Comparison of ENCODE assay signal across 22 cellular contexts in the genomic region with DNA sequence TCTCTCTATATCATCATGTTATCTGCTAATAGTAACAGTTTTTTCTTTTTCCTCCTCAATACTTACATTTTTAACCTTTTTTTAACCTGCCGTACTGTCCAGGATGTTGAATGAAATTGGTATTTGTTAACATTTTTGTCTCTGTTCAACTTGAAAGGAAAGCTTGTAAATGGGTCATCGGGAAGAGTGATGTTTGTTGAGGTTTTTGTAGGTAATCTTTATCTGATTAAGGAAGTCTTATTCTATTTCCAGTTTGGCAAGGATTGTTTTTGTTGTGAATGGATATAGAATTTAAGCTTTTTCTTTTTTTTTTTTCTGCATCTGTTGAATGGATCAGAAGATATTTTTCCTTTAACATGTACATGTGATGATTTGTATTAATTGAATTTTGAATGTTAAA. TPM values are rescaled to one million over a fixed set of nuclear protein-coding genes. Genes with fewer than 3 reads are reported as not detected.
DNase-seq lines count a peak whose midpoint lies in the region; ATAC-seq, FAIRE-seq and TF ChIP-seq lines count a peak whose summit lies in the region.
"Had no signal": no experiment of that assay in that cellular context is flagged by ENCODE, and none has a peak within 500 bp of the region (broad histone marks: within the 10 kb centered on the region; RNA-seq: fewer than 3 reads in every experiment).

No MANE protein-coding gene starts in this region.

- no peak for TF ChIP-seq CTCF in PC-3 (conservative IDR thresholded peaks at IDR 0.05; ENCODE audit: low read depth, low read length)
- no peak for TF ChIP-seq CTCF in endothelial cell of umbilical vein (IDR thresholded peaks at IDR 0.05; ENCODE audit: extremely low read depth in 1 of 2, insufficient read depth in 1 of 2, low read depth in 1 of 2, low read length in 2 of 2)

- H3K4me1 ChIP-seq in GM23248 (ENCODE audit: insufficient read depth), result peaks cover 90% of the 10 kb centered on the region
- peaks cover 74% of the 10 kb centered on the region for H3K4me1 ChIP-seq in PC-3 (ENCODE audit: insufficient read depth, low read length)
- H3K4me1 ChIP-seq in endothelial cell of umbilical vein (ENCODE audit: control insufficient read depth, extremely low read depth, insufficient read depth, low read length), result peaks cover 54% of the 10 kb centered on the region

- H3K4me3 Mint-ChIP-seq in naive thymus-derived CD8-positive, alpha-beta T cell, result no peak overlapping the region
- H3K4me3 Mint-ChIP-seq: CD4-positive, alpha-beta memory T cell; HFFc6 had no signal

- CTCF ChIA-PET in PC-3 (lab: Charles Lee) (interaction anchor here (0.7 kb wide), 1 partner anchor 20 kb away, joined by 4 read pairs; no protein-coding TSS in a partner anchor), endothelial cell of umbilical vein (lab: Charles Lee) (interaction anchor here (0.7 to 7.1 kb wide), 5 partner anchors 11 to 60 kb away, joined by 3 to 41 read pairs (median 5); no protein-coding TSS in a partner anchor)

- TF ChIP-seq POLR2A in endothelial cell of umbilical vein (IDR thresholded peaks at IDR 0.05; ENCODE audit: low read depth, low read length), result no peak

- peaks cover 69% of the 10 kb centered on the region for H3F3A ChIP-seq in GM23248 (ENCODE audit: insufficient read depth)
- no peaks in the 10 kb centered on the region for H3F3A ChIP-seq in PC-3 (ENCODE audit: low read length, unreplicated experiment)

- no peaks in the 10 kb centered on the region for H3K9me1 ChIP-seq in endothelial cell of umbilical vein (replicated peaks; ENCODE audit: control insufficient read depth, extremely low read depth, insufficient read depth, low read length)

- WGBS in GM23248 (ENCODE audit: low coverage in 1 of 2, low lambda C conversion rate in 2 of 2, missing lambda C conversion rate in 2 of 2), 2 experiments, result 74 to 77% methylated on average over 2 of the region's 2 CpGs

- in situ Hi-C loops in GM23248 (cut with MboI), result no loop called here

- H3K9me2 ChIP-seq in GM23248 (ENCODE audit: insufficient read depth) (no peaks in the 10 kb centered on the region), PC-3 (replicated peaks; ENCODE audit: low read length) (no peaks in the 10 kb centered on the region)

- ATAC-seq in PC-3, result peak; percentile 32
- no peak for ATAC-seq in naive thymus-derived CD8-positive, alpha-beta T cell

- peaks cover 0 to 5% (median 0%) of the 10 kb centered on the region in 4 donors for H3K4me1 Mint-ChIP-seq in naive thymus-derived CD8-positive, alpha-beta T cell
- H3K4me1 Mint-ChIP-seq: CD4-positive, alpha-beta memory T cell had no signal

- POLR2A ChIA-PET in PC-3 (lab: Charles Lee; ENCODE audit: unreplicated experiment), result no interaction called here
- POLR2A ChIA-PET in endothelial cell of umbilical vein (lab: Charles Lee), result interaction anchor here (1.0 to 1.3 kb wide), 2 partner anchors 8 to 19 kb away, joined by 3 read pairs; partner anchors contain the start of gene NNMT
- POLR2A ChIA-PET in naive thymus-derived CD8-positive, alpha-beta T cell (lab: Charles Lee), result no interaction called here

- no TSS peak for BruUV-seq in PC-3 (replicated peaks; lab: Mats Ljungman, UMichigan)
- no TSS peak for BruUV-seq in endothelial cell of umbilical vein (replicated peaks; lab: Mats Ljungman, UMichigan)

- H3K27me3 ChIP-seq in GM23248 (replicated peaks; ENCODE audit: insufficient read depth), result no peaks in the 10 kb centered on the region
- H3K27me3 ChIP-seq in PC-3 (ENCODE audit: low read length), result no peaks in the 10 kb centered on the region
- H3K27me3 ChIP-seq in endothelial cell of umbilical vein (ENCODE audit: control insufficient read depth in 2 of 2, insufficient read depth in 2 of 2, low read length in 2 of 2), result no peaks in the 10 kb centered on the region

- H2AFZ ChIP-seq in GM23248 (peak overlapping the region; percentile 29), PC-3 (ENCODE audit: low read length) (no peak overlapping the region), endothelial cell of umbilical vein (ENCODE audit: low read depth, low read length) (no peak overlapping the region)

- no peaks in the 10 kb centered on the region for H3K9me3 Mint-ChIP-seq in naive thymus-derived CD8-positive, alpha-beta T cell
- H3K9me3 Mint-ChIP-seq: CD4-positive, alpha-beta memory T cell had no signal

- H3K9ac ChIP-seq in GM23248 (no peak overlapping the region), PC-3 (ENCODE audit: low read length) (peak overlapping the region; percentile 33), endothelial cell of umbilical vein (replicated peaks; ENCODE audit: extremely low read depth, insufficient read depth, low read length) (no peak overlapping the region)

- no peak for DNase-seq in GM23248
- DNase-seq in PC-3, result peak; percentile 85
- DNase-seq in endothelial cell of umbilical vein (ENCODE audit: low read depth, low spot score), result peak; percentile 40
- DNase-seq in NCI-H526 (lab: John Stamatoyannopoulos, UW), result no peak
- no peak for DNase-seq in naive thymus-derived CD8-positive, alpha-beta T cell
- DNase-seq in activated naive CD4-positive, alpha-beta T cell treated with anti-CD3 and anti-CD28 coated beads, Interleukin-2, amount 50 U/mL, for 16 hours, result no peak
- no peak for DNase-seq in MV-4-11 (lab: John Stamatoyannopoulos, UW)
- DNase-seq: 8988T; C1 segment of cervical spinal cord; Calu3; CD4-positive, alpha-beta memory T cell; COR-L47; DMS53; DMS79 treated with DMSO at 0.1 percent for 48 hours; GF-D8; GOT3; HFFc6 had no signal

- H3K4me3 ChIP-seq in GM23248 (no peak overlapping the region), PC-3 (ENCODE audit: low read length) (no peak overlapping the region), endothelial cell of umbilical vein (replicated peaks in 1 of 3; ENCODE audit: insufficient read depth in 1 of 3, low read depth in 1 of 3, low read length in 3 of 3) (no peak overlapping the region)
- H3K4me3 ChIP-seq: HAP-1 had no signal

- no peaks in the 10 kb centered on the region for H3K36me3 ChIP-seq in GM23248 (ENCODE audit: low read depth)
- H3K36me3 ChIP-seq in PC-3 (ENCODE audit: low read depth, low read length), result no peaks in the 10 kb centered on the region
- no peaks in the 10 kb centered on the region for H3K36me3 ChIP-seq in endothelial cell of umbilical vein (ENCODE audit: control insufficient read depth in 2 of 2, extremely low read depth in 1 of 2, insufficient read depth in 2 of 2, low read length in 2 of 2)
- H3K36me3 ChIP-seq: HAP-1 had no signal

- no peak for FAIRE-seq in endothelial cell of umbilical vein (lab: Jason Lieb, UNC)
- FAIRE-seq: GM12891, GM18507, H54 had no signal

- H3K27ac ChIP-seq in GM23248 (no peak overlapping the region), PC-3 (ENCODE audit: low read length) (peak overlapping the region; percentile 70), endothelial cell of umbilical vein (ENCODE audit: insufficient read depth, low read depth, low read length) (no peak overlapping the region)

- H4K20me1 ChIP-seq in GM23248 (ENCODE audit: insufficient read depth) (no peaks in the 10 kb centered on the region), PC-3 (ENCODE audit: low read length) (no peaks in the 10 kb centered on the region), endothelial cell of umbilical vein (replicated peaks; ENCODE audit: control insufficient read depth, extremely low read depth, insufficient read depth, low read length) (no peaks in the 10 kb centered on the region)

- H3K79me2 ChIP-seq in GM23248 (ENCODE audit: insufficient read depth) (peaks cover 34% of the 10 kb centered on the region), PC-3 (ENCODE audit: low read length) (no peaks in the 10 kb centered on the region), endothelial cell of umbilical vein (ENCODE audit: control insufficient read depth, insufficient read depth, low read length) (no peaks in the 10 kb centered on the region)

- no peaks in the 10 kb centered on the region for H3K9me3 ChIP-seq in GM23248 (ENCODE audit: low read depth)
- H3K9me3 ChIP-seq in PC-3 (ENCODE audit: low read length), result no peaks in the 10 kb centered on the region
- H3K9me3 ChIP-seq in endothelial cell of umbilical vein (replicated peaks; ENCODE audit: control insufficient read depth, insufficient read depth, low read length), result no peaks in the 10 kb centered on the region
- H3K9me3 ChIP-seq: HAP-1 had no signal

- H3K27ac Mint-ChIP-seq in naive thymus-derived CD8-positive, alpha-beta T cell, result no peak overlapping the region
- H3K27ac Mint-ChIP-seq: CD4-positive, alpha-beta memory T cell; HFFc6 had no signal

- dilution Hi-C loops in endothelial cell of umbilical vein (cut with MboI; ENCODE audit: extremely low pct_ligation_motif_present, low sequenced_read_pairs), result no loop called here

- H3K4me2 ChIP-seq in GM23248 (ENCODE audit: unreplicated experiment), result no peak overlapping the region
- peak overlapping the region; percentile 52 for H3K4me2 ChIP-seq in PC-3 (ENCODE audit: low read length)
- peak overlapping the region; percentile 24 for H3K4me2 ChIP-seq in endothelial cell of umbilical vein (ENCODE audit: insufficient read depth, low read length)

- no peaks in the 10 kb centered on the region for H3K36me3 Mint-ChIP-seq in naive thymus-derived CD8-positive, alpha-beta T cell
- H3K36me3 Mint-ChIP-seq: CD4-positive, alpha-beta memory T cell had no signal

- H3K27me3 Mint-ChIP-seq in naive thymus-derived CD8-positive, alpha-beta T cell, result peaks cover 0 to 11% (median 4%) of the 10 kb centered on the region in 5 donors

- intact Hi-C loops in PC-3 (cut with micrococcal nuclease) (loop anchor here (2.0 to 10.0 kb wide), 2 partner anchors 111 to 297 kb away; no protein-coding TSS in a partner anchor), endothelial cell of umbilical vein (cut with micrococcal nuclease) (loop anchor here (10.0 kb wide), 2 partner anchors 277 to 1217 kb away; partner anchors contain the start of gene CADM1)

TF ChIP-seq in endothelial cell of umbilical vein, 7 proteins besides CTCF, POLR2A, EP300 and RAD21 (continues in another document):
- TF ChIP-seq POLR2AphosphoS5 (IDR thresholded peaks at IDR 0.05; ENCODE audit: insufficient read depth, low read depth, low read length), result no peak
- no peak for TF ChIP-seq JUN (IDR thresholded peaks at IDR 0.05; ENCODE audit: borderline replicate concordance, insufficient read depth, insufficient read length, low read depth)
- no peak for TF ChIP-seq FOS (IDR thresholded peaks at IDR 0.05; ENCODE audit: borderline replicate concordance, insufficient read depth, low read length)

RNA-seq across cellular contexts. Expression of gene NNMT, which starts 8.1 kb away (rescaled TPM):
- 809 and 1,043 TPM in 2 replicates for total RNA-seq in GM23248 (2014; rRNA removed; shearing (Covaris generic))
- polyA plus RNA-seq in GM23248 (2016; fragmentation: Nextera tagmentation; extraction: Ambion mirVana) (1,317 and 1,390 TPM in 2 replicates), endothelial cell of umbilical vein (454 and 506 TPM in 2 replicates)
- total RNA-seq in PC-3 (2014; rRNA removed) (20.8 and 23.3 TPM in 2 replicates), endothelial cell of umbilical vein (300 and 330 TPM in 2 replicates)
- 458 and 555 TPM in 2 replicates for polyA plus RNA-seq in endothelial cell of umbilical vein (2011; cell fraction: cytosol; rRNA removed)
- polyA plus RNA-seq in endothelial cell of umbilical vein (2011; cell fraction: nucleus; rRNA removed), result 274 and 371 TPM in 2 replicates
- polyA plus RNA-seq in endothelial cell of umbilical vein (2012), result 482 and 590 TPM in 2 replicates
- polyA minus RNA-seq in endothelial cell of umbilical vein, result 169 and 179 TPM in 2 replicates
- 120 TPM for polyA minus RNA-seq in endothelial cell of umbilical vein (2011; cell fraction: cytosol; rRNA and poly(A)+ RNA removed)
- polyA minus RNA-seq in endothelial cell of umbilical vein (2011; cell fraction: nucleus; rRNA and poly(A)+ RNA removed), result 292 and 324 TPM in 2 replicates
- not detected for total RNA-seq in naive thymus-derived CD8-positive, alpha-beta T cell
- not detected for polyA plus RNA-seq in naive thymus-derived CD8-positive, alpha-beta T cell
- total RNA-seq: CD4-positive, alpha-beta memory T cell; G401 had no signal
- polyA plus RNA-seq: CD4-positive, alpha-beta memory T cell had no signal

Comparison
In these comparisons a context has a peak if more than half of its experiments do, and no peak if none do; other contexts are left out.
1. DNase-seq: peak in PC-3 (single experiment) and endothelial cell of umbilical vein (single experiment); none in GM23248 (single experiment), NCI-H526 (0 of 2), naive thymus-derived CD8-positive, alpha-beta T cell (0 of 10), activated naive CD4-positive, alpha-beta T cell treated with anti-CD3 and anti-CD28 coated beads, Interleukin-2, amount 50 U/mL, for 16 hours (single experiment) and MV-4-11 (single experiment).
2. RNA of gene NNMT, which starts 8.1 kb away (total RNA-seq): 809 to 1,043 TPM in GM23248, 300 to 330 TPM in endothelial cell of umbilical vein and 20.8 to 23.3 TPM in PC-3; not detected in naive thymus-derived CD8-positive, alpha-beta T cell; every median in the first group is over 10 times any median in the second.